22 cellular contexts compared by ENCODE assay signal in the genomic region with DNA sequence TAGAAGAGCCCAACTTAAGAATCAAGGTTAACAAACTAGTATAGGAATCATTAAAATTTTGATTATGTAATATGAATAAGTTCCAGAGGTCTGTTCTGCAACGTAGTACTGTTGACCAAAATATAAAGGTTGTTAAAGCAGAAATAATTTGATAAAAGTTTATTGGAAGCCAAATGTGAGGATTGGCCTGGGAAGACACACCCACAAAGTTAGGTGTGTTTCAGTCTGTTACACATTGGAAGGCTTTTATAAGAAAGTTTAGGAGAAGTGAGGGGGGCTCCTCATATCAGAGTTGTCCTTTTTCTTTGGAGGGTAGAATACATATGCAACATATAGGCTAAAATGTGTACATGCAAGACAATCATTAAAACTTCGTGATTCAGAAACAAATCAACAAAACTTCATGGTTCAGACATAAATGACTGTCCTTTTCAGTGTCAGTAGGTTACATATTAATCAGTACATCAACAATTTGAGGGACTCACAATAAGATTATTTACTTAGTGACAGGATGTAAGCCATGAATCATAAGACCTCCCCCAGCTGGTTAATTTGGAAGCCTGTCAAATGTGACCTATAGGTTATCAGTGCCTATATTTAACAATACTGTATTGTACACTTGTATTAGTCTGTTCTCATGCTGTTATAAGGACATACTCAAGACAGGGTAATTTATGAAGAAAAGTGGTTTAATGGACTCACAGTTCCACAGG.
DNase-seq lines count a peak whose midpoint lies in the region; FAIRE-seq and TF ChIP-seq lines count a peak whose summit lies in the region.
"Had no signal": no experiment of that assay in that cellular context is flagged by ENCODE, and none has a peak within 500 bp of the region (broad histone marks: within the 10 kb centered on the region; RNA-seq: fewer than 3 reads in every experiment).

No MANE protein-coding gene starts in this region.

- no peak for TF ChIP-seq CTCF in hepatocyte (IDR thresholded peaks at IDR 0.05; ENCODE audit: poor library complexity)

- FAIRE-seq in RCC 7860 (lab: Jason Lieb, UNC): peak; percentile 8

- no peaks in the 10 kb centered on the region for H3K9me2 ChIP-seq in hepatocyte (replicated peaks; ENCODE audit: insufficient read depth)

- H3K27me3 ChIP-seq in hepatocyte: no peaks in the 10 kb centered on the region
- H3K27me3 ChIP-seq: heart right ventricle, neural progenitor cell, right lobe of liver, upper lobe of right lung had no signal

- H3K9me3 ChIP-seq in hepatocyte (ENCODE audit: low read depth): no peaks in the 10 kb centered on the region
- H3K9me3 ChIP-seq: right lobe of liver had no signal

- H3K4me2 ChIP-seq in hepatocyte: peak overlapping the region; percentile 17
- H3K4me2 ChIP-seq: GM23338, neural progenitor cell had no signal

- H3K4me1 ChIP-seq in hepatocyte (ENCODE audit: insufficient read depth): no peaks in the 10 kb centered on the region
- H3K4me1 ChIP-seq: heart right ventricle, neural progenitor cell, right lobe of liver, upper lobe of right lung had no signal

- no peaks in the 10 kb centered on the region for H4K20me1 ChIP-seq in hepatocyte (ENCODE audit: insufficient read depth, poor library complexity, severe bottlenecking)

- peak overlapping the region; percentile 47 for H3K27ac ChIP-seq in hepatocyte
- H3K27ac ChIP-seq: heart right ventricle, neural progenitor cell, right lobe of liver, upper lobe of right lung had no signal

- DNase-seq in ELR (ENCODE audit: low read depth) (peak; percentile 19), RCC 7860 (ENCODE audit: low spot score) (peak; percentile 60), hepatocyte (ENCODE audit: low spot score) (no peak), NCI-H1694 treated with DMSO at 0.1 percent for 48 hours (lab: John Stamatoyannopoulos, UW) (no peak), NCI-H510A (lab: John Stamatoyannopoulos, UW) (no peak), Kasumi-1 (lab: John Stamatoyannopoulos, UW) (no peak)
- DNase-seq in effector CD8-positive, alpha-beta T cell (lab: John Stamatoyannopoulos, UW): no peak
- DNase-seq: activated CD4-positive, alpha-beta T cell treated with anti-CD3 and anti-CD28 coated beads, Interleukin-2, amount 10 ng/mL, durations not matched to agents 24 days and 14 days; activated gamma-delta T cell treated with Interleukin-2 at 50 U/mL for 16 hours; activated T-cell treated with anti-CD3 and anti-CD28 coated beads, Interleukin-2, amount 50 U/mL, for 24 hours; heart right ventricle; left cardiac atrium; NCI-H1105 treated with DMSO at 0.1 percent for 48 hours; NCI-H2081; NCI-H446; posterior cingulate gyrus; right lobe of liver; stimulated activated CD4-positive, alpha-beta T cell treated with anti-CD3 and anti-CD28 coated beads, Interleukin-12 subunit alpha, Interleukin-12 subunit beta, amount 100 ng/mL, for 4 hours; stimulated activated CD4-positive, alpha-beta T cell treated with anti-CD3 and anti-CD28 coated beads, Interleukin-4, amount 100 ng/mL, for 24 hours; upper lobe of right lung had no signal

- no peaks in the 10 kb centered on the region for H3K36me3 ChIP-seq in hepatocyte (replicated peaks; ENCODE audit: insufficient read depth, low read depth)
- H3K36me3 ChIP-seq: heart right ventricle, neural progenitor cell, right lobe of liver, upper lobe of right lung had no signal

- H3K4me3 ChIP-seq in hepatocyte: no peak overlapping the region
- H3K4me3 ChIP-seq: GM23338, heart right ventricle, neural progenitor cell, right lobe of liver, upper lobe of right lung had no signal

- no peaks in the 10 kb centered on the region for H3K79me2 ChIP-seq in hepatocyte

- 64% methylated on average over 2 of the region's 2 CpGs for WGBS in hepatocyte (ENCODE audit: low lambda C conversion rate, missing lambda C conversion rate)

- no peak overlapping the region for H2AFZ ChIP-seq in hepatocyte
- H2AFZ ChIP-seq: GM23338, neural progenitor cell had no signal

Comparison
In these comparisons a context has a peak if more than half of its experiments do, and no peak if none do; other contexts are left out.
1. DNase-seq: peak in ELR (single experiment) and RCC 7860 (single experiment); none in hepatocyte (single experiment), NCI-H1694 treated with DMSO at 0.1 percent for 48 hours (single experiment), effector CD8-positive, alpha-beta T cell (single experiment), NCI-H510A (single experiment) and Kasumi-1 (0 of 2).